8 cellular contexts compared by ENCODE assay signal in the genomic region with DNA sequence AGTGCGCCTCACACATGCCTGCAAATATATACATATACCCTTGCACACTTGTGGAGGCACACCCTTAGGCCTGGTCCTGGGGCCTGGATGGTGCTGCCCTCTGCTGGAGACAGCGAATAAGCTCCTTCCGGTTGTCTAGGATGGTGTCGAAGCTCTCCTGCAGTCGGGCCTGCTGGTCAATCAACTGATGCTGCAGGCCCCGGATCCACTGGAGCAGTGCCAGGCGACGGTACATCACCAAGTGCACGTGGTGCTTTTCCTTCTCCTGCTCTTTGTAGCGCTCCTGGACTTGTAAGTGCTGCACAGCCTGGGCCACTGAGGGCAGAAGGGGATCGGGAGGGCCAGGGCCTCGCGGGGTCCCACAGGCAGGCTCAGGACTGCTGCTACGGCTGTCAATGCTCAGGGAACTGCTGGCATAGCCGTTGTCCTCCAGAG. TPM values are rescaled to one million over a fixed set of nuclear protein-coding genes. Genes with fewer than 3 reads are reported as not detected.
DNase-seq lines count a peak whose midpoint lies in the region; ATAC-seq and TF ChIP-seq lines count a peak whose summit lies in the region.

No MANE protein-coding gene starts in this region.

- H3K4me3 Mint-ChIP-seq in nephron, result peak overlapping the region; percentile 11 to 54 (median 18)

- peaks cover 17% of the 10 kb centered on the region for H3K36me3 ChIP-seq in OCI-LY7 (ENCODE audit: insufficient read depth, low read length)

- peak; percentile 61 for ATAC-seq in stimulated activated naive CD8-positive, alpha-beta T cell treated with anti-CD3 and anti-CD28 coated beads, Interleukin-15, Interleukin-2, amounts not matched to agents 100 U/mL and 50 U/mL, for 24 hours
- ATAC-seq in GM18517 (IDR thresholded peaks at IDR 0.05; ENCODE audit: unreplicated experiment), result no peak

- no peaks in the 10 kb centered on the region for H3K9me3 Mint-ChIP-seq in nephron

- no peaks in the 10 kb centered on the region for H3K27me3 Mint-ChIP-seq in nephron (ENCODE audit: low read depth)

- no peak overlapping the region for H3K27ac Mint-ChIP-seq in nephron

- H3K79me2 ChIP-seq in OCI-LY7 (ENCODE audit: insufficient read depth, low read depth, low read length), result no peaks in the 10 kb centered on the region

- intact Hi-C loops in OCI-LY7 (cut with micrococcal nuclease; ENCODE audit: unreplicated experiment), result loop anchor here (1.0 kb wide), 1 partner anchor 146 kb away; no protein-coding TSS in a partner anchor

- CTCF ChIA-PET in OCI-LY7 (lab: Charles Lee; ENCODE audit: unreplicated experiment), result interaction anchor here (1.0 to 1.2 kb wide), 3 partner anchors 12 to 160 kb away, joined by 3 to 4 read pairs (median 3); no protein-coding TSS in a partner anchor

- peaks cover 31% of the 10 kb centered on the region for H3K4me1 Mint-ChIP-seq in nephron

- no peaks in the 10 kb centered on the region for H3K9me3 ChIP-seq in OCI-LY7 (ENCODE audit: low read length)

- no peak overlapping the region for H3K27ac ChIP-seq in OCI-LY7 (ENCODE audit: low read depth, low read length, poor library complexity, severe bottlenecking)

- no peaks in the 10 kb centered on the region for H3K9me2 ChIP-seq in OCI-LY7 (ENCODE audit: insufficient read depth, low read length)

- DNase-seq in HT1080 (ENCODE audit: low read depth), result peak; percentile 72
- peak; percentile 70 for DNase-seq in OCI-LY7 (ENCODE audit: low spot score)
- DNase-seq in activated T-cell treated with anti-CD3 and anti-CD28 coated beads for 1 hour (ENCODE audit: low read depth), result peak; percentile 75
- peak; percentile 84 to 89 for DNase-seq in erythroblast (lab: John Stamatoyannopoulos, UW)
- DNase-seq in stimulated activated naive CD8-positive, alpha-beta T cell treated with anti-CD3 and anti-CD28 coated beads, Interleukin-15, Interleukin-2, amounts not matched to agents 100 U/mL and 50 U/mL, for 24 hours, result peak; percentile 87

- H3K36me3 Mint-ChIP-seq in nephron (ENCODE audit: low read depth), result peaks cover 5% of the 10 kb centered on the region

- TF ChIP-seq POLR2A in erythroblast (IDR thresholded peaks at IDR 0.05; ENCODE audit: low read length), result no peak

- BruUV-seq in OCI-LY7 (replicated peaks; lab: Mats Ljungman, UMichigan), result no TSS peak

- no peak overlapping the region for H2AFZ ChIP-seq in OCI-LY7 (ENCODE audit: low read length)

- no peak overlapping the region for H3K4me3 ChIP-seq in OCI-LY7 (ENCODE audit: low read depth, low read length, poor library complexity, severe bottlenecking)

- POLR2A ChIA-PET in OCI-LY7 (lab: Charles Lee), result interaction anchor here (0.6 to 0.7 kb wide), 3 partner anchors 17 to 469 kb away, joined by 3 to 9 read pairs (median 3); no protein-coding TSS in a partner anchor

- no peaks in the 10 kb centered on the region; the same call in 1 of the 2 replicates for H4K20me1 ChIP-seq in OCI-LY7 (ENCODE audit: insufficient read depth, low read length)

- H3K4me2 ChIP-seq in OCI-LY7 (ENCODE audit: low read length), result no peak overlapping the region

- peak; percentile 46 for TF ChIP-seq CTCF in GM12801 (IDR thresholded peaks at IDR 0.05; ENCODE audit: extremely low read depth, insufficient read length)
- TF ChIP-seq CTCF in OCI-LY7 (conservative IDR thresholded peaks at IDR 0.05; ENCODE audit: low read length), result peak; percentile 92
- peak; percentile 67 to 69 (median 68) for TF ChIP-seq CTCF in nephron (IDR thresholded peaks at IDR 0.05; ENCODE audit: unreplicated experiment in 3 of 3)

- H3K4me1 ChIP-seq in OCI-LY7 (ENCODE audit: insufficient read depth, low read length, poor library complexity, severe bottlenecking), result no peaks in the 10 kb centered on the region

RNA-seq across cellular contexts. Expression of a gene that starts 3.1 kb away (rescaled TPM):
- 14.6 and 16.7 TPM in 2 replicates for total RNA-seq in HT1080 (2014; rRNA removed; shearing (Covaris generic))
- 12.3 and 18.2 TPM in 2 replicates for polyA plus RNA-seq in HT1080 (2015; cell fraction: cytosol; rRNA removed)
- 16.3 and 17.9 TPM in 2 replicates for polyA plus RNA-seq in HT1080 (2015; cell fraction: nucleus; rRNA removed)
- total RNA-seq in OCI-LY7 (2014; rRNA removed; shearing (Covaris generic)), result 7.2 and 8.8 TPM in 2 replicates
- 15.0 and 15.3 TPM in 2 replicates for total RNA-seq in OCI-LY7 (2022)

RNA-seq across cellular contexts. Expression of a gene that starts 54.2 kb away (rescaled TPM):
- 36.2 and 43.3 TPM in 2 replicates for total RNA-seq in HT1080 (2014; rRNA removed; shearing (Covaris generic))
- polyA plus RNA-seq in HT1080 (2015; cell fraction: cytosol; rRNA removed), result 17.1 and 19.6 TPM in 2 replicates
- 26.0 and 30.5 TPM in 2 replicates for polyA plus RNA-seq in HT1080 (2015; cell fraction: nucleus; rRNA removed)
- 28.7 and 33.2 TPM in 2 replicates for total RNA-seq in OCI-LY7 (2014; rRNA removed; shearing (Covaris generic))
- 67.9 and 68.5 TPM in 2 replicates for total RNA-seq in OCI-LY7 (2022)
